15 cellular contexts compared by ENCODE assay signal in the genomic region with DNA sequence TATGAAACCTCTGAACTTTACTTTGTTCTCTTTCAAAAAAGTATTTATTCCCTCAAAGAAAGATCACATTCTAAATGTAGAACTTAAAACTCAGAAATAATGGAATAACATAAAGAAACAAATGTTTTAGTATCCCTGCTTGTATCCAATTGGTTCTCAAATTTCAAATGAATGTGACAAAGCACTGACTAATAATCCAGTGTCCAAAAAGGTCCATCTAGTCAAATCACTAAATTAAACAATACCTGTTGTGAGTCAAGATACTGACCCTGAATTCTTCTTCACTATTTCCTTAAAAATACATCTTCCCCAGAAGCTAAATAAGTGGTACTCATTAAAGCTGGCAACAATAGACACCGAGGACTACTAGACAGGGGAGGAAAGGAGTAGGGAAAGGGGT.
DNase-seq lines count a peak whose midpoint lies in the region; ATAC-seq and TF ChIP-seq lines count a peak whose summit lies in the region.
"Had no signal": no experiment of that assay in that cellular context is flagged by ENCODE, and none has a peak within 500 bp of the region (broad histone marks: within the 10 kb centered on the region; RNA-seq: fewer than 3 reads in every experiment).

No MANE protein-coding gene starts in this region.

- H3K4me2 ChIP-seq in skeletal muscle satellite cell (ENCODE audit: low read length) = peak overlapping the region; percentile 42

- no peak overlapping the region for H3K4me3 Mint-ChIP-seq in endodermal cell
- H3K4me3 Mint-ChIP-seq: B cell; CD4-positive, alpha-beta memory T cell had no signal

- H3K9me3 ChIP-seq in Panc1 (ENCODE audit: control insufficient read depth, insufficient read depth, low read depth, low read length) (no peaks in the 10 kb centered on the region), endodermal cell (ENCODE audit: control insufficient read depth, low read length) (peaks cover 45% of the 10 kb centered on the region), skeletal muscle satellite cell (replicated peaks; ENCODE audit: low read length) (no peaks in the 10 kb centered on the region)

- CTCF ChIA-PET in Panc1 (lab: Charles Lee) = no interaction called here

- no peak overlapping the region for H3K27ac Mint-ChIP-seq in endodermal cell
- H3K27ac Mint-ChIP-seq: B cell; CD4-positive, alpha-beta memory T cell had no signal

- H3K27me3 ChIP-seq in ACC112 (ENCODE audit: insufficient read depth, low read length) (no peaks in the 10 kb centered on the region), Panc1 (ENCODE audit: control insufficient read depth, insufficient read depth, low read length) (no peaks in the 10 kb centered on the region), endodermal cell (ENCODE audit: control insufficient read depth, insufficient read depth, low read length, poor library complexity, severe bottlenecking) (no peaks in the 10 kb centered on the region), skeletal muscle satellite cell (ENCODE audit: control insufficient read depth, insufficient read depth, low read length) (no peaks in the 10 kb centered on the region)

- DNase-seq in Panc1 (ENCODE audit: low read depth, low spot score) (no peak), endodermal cell (no peak), cerebellar nuclear complex (lab: John Stamatoyannopoulos, UW) (no peak), NCI-H146 (lab: John Stamatoyannopoulos, UW) (no peak)
- DNase-seq: 8988T; C1 segment of cervical spinal cord; CD4-positive, alpha-beta memory T cell; DMS79 treated with DMSO at 0.1 percent for 48 hours; EL; GM23248; H7 had no signal

- no peaks in the 10 kb centered on the region for H3K79me2 ChIP-seq in ACC112 (ENCODE audit: control insufficient read depth, insufficient read depth, low read length, unreplicated experiment)

- 0 out of 2 replicates have a peak overlapping the region, but pooled peaks have one; percentile 4 for H3K27ac ChIP-seq in ACC112 (ENCODE audit: low read depth, low read length)
- peak overlapping the region; percentile 85 for H3K27ac ChIP-seq in Panc1 (ENCODE audit: low read length)
- H3K27ac ChIP-seq in endodermal cell (ENCODE audit: low read depth, low read length) = no peak overlapping the region
- H3K27ac ChIP-seq: GM23248 had no signal

- H3K36me3 Mint-ChIP-seq in endodermal cell (ENCODE audit: low read depth) = peaks cover 40% of the 10 kb centered on the region

- intact Hi-C loops in Panc1 (cut with micrococcal nuclease; ENCODE audit: unreplicated experiment) = no loop called here

- TF ChIP-seq CTCF in Panc1 (IDR thresholded peaks at IDR 0.05) (no peak), endodermal cell (conservative IDR thresholded peaks at IDR 0.05) (no peak)

- H3K4me1 ChIP-seq in ACC112 (ENCODE audit: control insufficient read depth, insufficient read depth, low read length, unreplicated experiment) (peaks cover 38% of the 10 kb centered on the region), Panc1 (ENCODE audit: control insufficient read depth, insufficient read depth, low read length) (peaks cover 12% of the 10 kb centered on the region), endodermal cell (ENCODE audit: control insufficient read depth, insufficient read depth, low read length) (peaks cover 4% of the 10 kb centered on the region), skeletal muscle satellite cell (ENCODE audit: control insufficient read depth, insufficient read depth, low read length) (peaks cover 43% of the 10 kb centered on the region)

- H3K9ac ChIP-seq in endodermal cell (ENCODE audit: extremely low read depth, low read length, poor library complexity, severe bottlenecking) (no peak overlapping the region), skeletal muscle satellite cell (ENCODE audit: low read depth, low read length) (no peak overlapping the region)
- H3K9ac ChIP-seq: GM23248 had no signal

- H3K4me1 Mint-ChIP-seq in endodermal cell = peaks cover 30% of the 10 kb centered on the region
- H3K4me1 Mint-ChIP-seq: CD4-positive, alpha-beta memory T cell had no signal

- H3K36me3 ChIP-seq in ACC112 (ENCODE audit: insufficient read depth, low read length) (no peaks in the 10 kb centered on the region; the same call in 1 of the 2 replicates), Panc1 (ENCODE audit: control insufficient read depth, insufficient read depth, low read length) (no peaks in the 10 kb centered on the region), endodermal cell (ENCODE audit: control insufficient read depth, insufficient read depth, low read length) (peaks cover 9% of the 10 kb centered on the region), skeletal muscle satellite cell (ENCODE audit: insufficient read depth, low read length) (peaks cover 9% of the 10 kb centered on the region)

- ATAC-seq in Panc1 (no peak), GM21447 (IDR thresholded peaks at IDR 0.05; ENCODE audit: unreplicated experiment) (no peak)

- no peak overlapping the region for H3K4me3 ChIP-seq in ACC112 (ENCODE audit: low read depth, low read length)
- H3K4me3 ChIP-seq in Panc1 (ENCODE audit: low read depth in 2 of 2, low read length in 2 of 2) = no peak overlapping the region
- peak overlapping the region; percentile 33 for H3K4me3 ChIP-seq in endodermal cell (ENCODE audit: low read length)
- peak overlapping the region; percentile 53 for H3K4me3 ChIP-seq in skeletal muscle satellite cell (ENCODE audit: low read length)
- H3K4me3 ChIP-seq: GM23248 had no signal

- peaks cover 2% of the 10 kb centered on the region for H3K27me3 Mint-ChIP-seq in endodermal cell (ENCODE audit: insufficient read depth)
- H3K27me3 Mint-ChIP-seq: B cell; CD4-positive, alpha-beta memory T cell had no signal

- 86% methylated on average over 1 of the region's 1 CpG; no CpG with 5 or more reads in 1 of the 2 experiments for WGBS in endodermal cell (ENCODE audit: insufficient coverage in 1 of 2, insufficient read length in 1 of 2), 2 experiments

- no TSS peak for BruUV-seq in Panc1 (replicated peaks; lab: Mats Ljungman, UMichigan)

- H2AFZ ChIP-seq in ACC112 (ENCODE audit: low read length, unreplicated experiment) = no peak overlapping the region
- H2AFZ ChIP-seq: GM23248 had no signal

- POLR2A ChIA-PET in Panc1 (lab: Charles Lee) = no interaction called here

- in situ Hi-C loops in Panc1 (cut with HindIII; ENCODE audit: low pct_unique_long_range_greater_than_20kb, low sequenced_read_pairs) = no loop called here

- H3K9me3 Mint-ChIP-seq in endodermal cell = peaks cover 31% of the 10 kb centered on the region
- H3K9me3 Mint-ChIP-seq: CD4-positive, alpha-beta memory T cell had no signal

Comparison
In these comparisons a context has a peak if more than half of its experiments do, and no peak if none do; other contexts are left out.
1. H3K4me3 ChIP-seq: peak in endodermal cell (single experiment) and skeletal muscle satellite cell (single experiment); none in ACC112 (single experiment) and Panc1 (0 of 2).